ENCODE assay signal across 10 cellular contexts in the genomic region with DNA sequence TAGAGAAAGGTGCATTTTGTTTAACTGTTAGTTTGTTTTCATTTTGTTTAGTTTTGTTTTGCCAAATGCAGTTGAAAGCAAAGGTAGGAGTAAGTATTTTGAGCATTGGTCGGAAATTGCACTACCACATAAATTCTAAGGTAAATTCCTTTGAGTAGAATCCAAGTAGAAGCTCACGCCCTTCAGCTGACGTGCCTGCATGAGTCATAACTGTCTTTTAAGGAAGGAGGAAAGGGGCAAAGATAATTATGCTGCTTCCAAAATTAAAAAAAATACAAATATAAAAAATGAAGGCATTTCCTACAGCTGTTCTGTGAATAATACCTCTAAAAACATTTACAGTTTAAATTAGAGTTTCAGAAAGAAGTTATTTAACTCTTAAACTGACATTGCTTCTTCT.
DNase-seq lines count a peak whose midpoint lies in the region; ATAC-seq, FAIRE-seq and TF ChIP-seq lines count a peak whose summit lies in the region.
"Had no signal": no experiment of that assay in that cellular context is flagged by ENCODE, and none has a peak within 500 bp of the region (broad histone marks: within the 10 kb centered on the region; RNA-seq: fewer than 3 reads in every experiment).

No MANE protein-coding gene starts in this region.

- TF ChIP-seq CTCF in fibroblast of pulmonary artery (IDR thresholded peaks at IDR 0.05; ENCODE audit: low read length, missing control alignments) (no peak), progenitor cell of endocrine pancreas (IDR thresholded peaks at IDR 0.05; ENCODE audit: unreplicated experiment) (no peak)

- H3K9me3 ChIP-seq in SJSA1 (replicated peaks): no peaks in the 10 kb centered on the region

- DNase-seq in EH (ENCODE audit: low read depth) (peak; percentile 74), SJSA1 (ENCODE audit: low read depth in 1 of 2, low spot score in 2 of 2) (peak in 1 of 2 experiments; percentile 52), fibroblast of pulmonary artery (ENCODE audit: low read depth) (peak; percentile 70), renal cortical epithelial cell (ENCODE audit: low read depth) (peak; percentile 86), progenitor cell of endocrine pancreas (ENCODE audit: low spot score, unreplicated experiment) (no peak), RCC 7860 (ENCODE audit: low spot score) (no peak)
- DNase-seq: amygdala, NCI-H82 had no signal

- peaks cover 10% of the 10 kb centered on the region for H3K27me3 Mint-ChIP-seq in progenitor cell of endocrine pancreas

- H3K4me1 Mint-ChIP-seq in progenitor cell of endocrine pancreas (ENCODE audit: low read depth): peaks cover 26% of the 10 kb centered on the region

- ATAC-seq in HG03439 (IDR thresholded peaks at IDR 0.05; ENCODE audit: unreplicated experiment) (no peak), HG03460 (IDR thresholded peaks at IDR 0.05; ENCODE audit: unreplicated experiment) (no peak)

- no peak overlapping the region for H3K4me3 Mint-ChIP-seq in progenitor cell of endocrine pancreas (ENCODE audit: low read depth)

- H3K27me3 ChIP-seq in SJSA1 (replicated peaks): no peaks in the 10 kb centered on the region

- no peak overlapping the region for H3K4me3 ChIP-seq in SJSA1
- H3K4me3 ChIP-seq in fibroblast of pulmonary artery (replicated peaks; ENCODE audit: low read depth, low read length): peak overlapping the region; percentile 25

- peaks cover 3% of the 10 kb centered on the region for H3K9me3 Mint-ChIP-seq in progenitor cell of endocrine pancreas (ENCODE audit: low read depth)

- FAIRE-seq in RCC 7860 (lab: Jason Lieb, UNC): no peak

- H3K4me1 ChIP-seq in SJSA1 (replicated peaks): peaks cover 14% of the 10 kb centered on the region

- H3K36me3 Mint-ChIP-seq in progenitor cell of endocrine pancreas (ENCODE audit: insufficient read depth): no peaks in the 10 kb centered on the region

- no peaks in the 10 kb centered on the region for H3K36me3 ChIP-seq in SJSA1

- H3K27ac ChIP-seq in SJSA1: peak overlapping the region; percentile 75

- no peak overlapping the region for H3K27ac Mint-ChIP-seq in progenitor cell of endocrine pancreas

Comparison
In these comparisons a context has a peak if more than half of its experiments do, and no peak if none do; other contexts are left out.
1. DNase-seq: peak in EH (single experiment), fibroblast of pulmonary artery (single experiment) and renal cortical epithelial cell (single experiment); none in progenitor cell of endocrine pancreas (single experiment) and RCC 7860 (single experiment).